In genomic region chr10:1327759-1328158, GRCh38 we compare ENCODE assay signal across 27 cellular contexts.
DNase-seq lines count a peak whose midpoint lies in the region; ATAC-seq and TF ChIP-seq lines count a peak whose summit lies in the region.
"Had no signal": no experiment of that assay in that cellular context is flagged by ENCODE, and none has a peak within 500 bp of the region (broad histone marks: within the 10 kb centered on the region; RNA-seq: fewer than 3 reads in every experiment).

No MANE protein-coding gene starts in this region.

- H3K9me3 ChIP-seq in DND-41 (ENCODE audit: insufficient read depth, low read length, severe bottlenecking), result no peaks in the 10 kb centered on the region
- no peaks in the 10 kb centered on the region for H3K9me3 ChIP-seq in upper lobe of right lung
- H3K9me3 ChIP-seq: SJCRH30 had no signal

- H3K36me3 ChIP-seq in DND-41 (ENCODE audit: insufficient read depth, low read length) (no peaks in the 10 kb centered on the region), upper lobe of right lung (no peaks in the 10 kb centered on the region)
- H3K36me3 ChIP-seq: SJCRH30 had no signal

- peaks cover 16% of the 10 kb centered on the region for H3K36me3 Mint-ChIP-seq in WTC11
- no peaks in the 10 kb centered on the region for H3K36me3 Mint-ChIP-seq in nephron progenitor cell (ENCODE audit: low read depth)
- H3K36me3 Mint-ChIP-seq in activated T-cell treated with anti-CD3 and anti-CD28 coated beads, Interleukin-2, amount 50 U/mL, for 24 hours (ENCODE audit: low read depth), result no peaks in the 10 kb centered on the region
- H3K36me3 Mint-ChIP-seq: CD4-positive, alpha-beta memory T cell had no signal

- H3K27me3 ChIP-seq in DND-41 (ENCODE audit: insufficient read depth, low read length, poor library complexity) (no peaks in the 10 kb centered on the region), upper lobe of right lung (no peaks in the 10 kb centered on the region)
- H3K27me3 ChIP-seq: SJCRH30 had no signal

- CTCF ChIA-PET in WTC11 (lab: Charles Lee), result no interaction called here

- DNase-seq in DND-41 (no peak), WTC11 (ENCODE audit: low spot score) (no peak), nephron progenitor cell (no peak), upper lobe of right lung (no peak), LoVo (ENCODE audit: low spot score) (no peak), HuH-7 (ENCODE audit: low spot score) (no peak)
- DNase-seq in activated T-cell treated with anti-CD3 and anti-CD28 coated beads, Interleukin-2, amount 50 U/mL, for 24 hours, result no peak
- DNase-seq: C1 segment of cervical spinal cord; CD4-positive, alpha-beta memory T cell; COR-L47; DMS79; H7; Kasumi-1; MV-4-11; NCI-H1105; NCI-H1436 treated with DMSO at 0.1 percent for 48 hours; NCI-H2029; NCI-H446; NCI-H524 treated with DMSO at 0.1 percent for 48 hours; NCI-H774; NK-92 treated with Interleukin-12 subunit alpha and Interleukin-12 subunit beta, amount 100 ng/mL, for 24 hours; PC-9; SJCRH30 had no signal

- H3K4me3 Mint-ChIP-seq in WTC11, result no peak overlapping the region
- no peak overlapping the region for H3K4me3 Mint-ChIP-seq in nephron progenitor cell
- no peak overlapping the region for H3K4me3 Mint-ChIP-seq in activated T-cell treated with anti-CD3 and anti-CD28 coated beads, Interleukin-2, amount 50 U/mL, for 24 hours
- H3K4me3 Mint-ChIP-seq: CD4-positive, alpha-beta memory T cell had no signal

- H3K4me1 Mint-ChIP-seq in WTC11 (peaks cover 13% of the 10 kb centered on the region), nephron progenitor cell (peaks cover 21% of the 10 kb centered on the region)
- H3K4me1 Mint-ChIP-seq in activated T-cell treated with anti-CD3 and anti-CD28 coated beads, Interleukin-2, amount 50 U/mL, for 24 hours (ENCODE audit: low read depth), result peaks cover 7% of the 10 kb centered on the region

- H3K4me1 ChIP-seq in DND-41 (ENCODE audit: insufficient read depth, low read length) (peaks cover 8% of the 10 kb centered on the region; the same call in 1 of the 2 replicates), upper lobe of right lung (no peaks in the 10 kb centered on the region)
- H3K4me1 ChIP-seq: SJCRH30 had no signal

- no peak overlapping the region for H3K4me3 ChIP-seq in DND-41 (ENCODE audit: low read depth in 1 of 2, low read length in 2 of 2)
- no peak overlapping the region for H3K4me3 ChIP-seq in upper lobe of right lung
- H3K4me3 ChIP-seq: K562, PC-9, SJCRH30 had no signal

- TF ChIP-seq CTCF in DND-41 (IDR thresholded peaks at IDR 0.05; ENCODE audit: borderline replicate concordance, extremely low read depth, low read length, poor library complexity, severe bottlenecking) (no peak), WTC11 (IDR thresholded peaks at IDR 0.05) (no peak), nephron progenitor cell (IDR thresholded peaks at IDR 0.05) (no peak), upper lobe of right lung (IDR thresholded peaks at IDR 0.05) (no peak)

- H3K9ac ChIP-seq in DND-41 (ENCODE audit: low read depth, low read length), result no peak overlapping the region

- POLR2A ChIA-PET in WTC11 (lab: Charles Lee), result no interaction called here

- H3K27ac Mint-ChIP-seq in WTC11 (no peak overlapping the region), nephron progenitor cell (peak overlapping the region; percentile 21)
- no peak overlapping the region for H3K27ac Mint-ChIP-seq in activated T-cell treated with anti-CD3 and anti-CD28 coated beads, Interleukin-2, amount 50 U/mL, for 24 hours
- H3K27ac Mint-ChIP-seq: CD4-positive, alpha-beta memory T cell had no signal

- H3K4me2 ChIP-seq in DND-41 (ENCODE audit: insufficient read depth, low read length), result no peak overlapping the region
- H3K4me2 ChIP-seq: PC-9 had no signal

- H3K27me3 Mint-ChIP-seq in WTC11 (ENCODE audit: low read depth) (peaks cover 7% of the 10 kb centered on the region), nephron progenitor cell (ENCODE audit: low read depth, poor library complexity) (peaks cover 16% of the 10 kb centered on the region)
- peaks cover 31% of the 10 kb centered on the region for H3K27me3 Mint-ChIP-seq in activated T-cell treated with anti-CD3 and anti-CD28 coated beads, Interleukin-2, amount 50 U/mL, for 24 hours

- H4K20me1 ChIP-seq in DND-41 (ENCODE audit: insufficient read depth, low read length), result no peaks in the 10 kb centered on the region

- no peaks in the 10 kb centered on the region for H3K79me2 ChIP-seq in DND-41 (ENCODE audit: insufficient read depth, low read length)

- H3K9me3 Mint-ChIP-seq in WTC11 (peaks cover 17% of the 10 kb centered on the region), nephron progenitor cell (peaks cover 14% of the 10 kb centered on the region)
- no peaks in the 10 kb centered on the region for H3K9me3 Mint-ChIP-seq in activated T-cell treated with anti-CD3 and anti-CD28 coated beads, Interleukin-2, amount 50 U/mL, for 24 hours

- no peak overlapping the region for H2AFZ ChIP-seq in DND-41 (ENCODE audit: low read depth, low read length)
- H2AFZ ChIP-seq: PC-9 had no signal

- intact Hi-C loops in upper lobe of right lung (cut with DNase I), result no loop called here

- no peak overlapping the region for H3K27ac ChIP-seq in DND-41 (ENCODE audit: low read length)
- no peak overlapping the region for H3K27ac ChIP-seq in upper lobe of right lung
- H3K27ac ChIP-seq: PC-9, SJCRH30 had no signal

- ATAC-seq in DND-41 (ENCODE audit: insufficient read depth, low read depth), result peak; percentile 54; the same call in 1 of the 3 replicates
- no peak for ATAC-seq in WTC11
- peak; percentile 14 for ATAC-seq in upper lobe of right lung
- ATAC-seq: HepG2, K562, Right ventricle myocardium inferior, SK-N-SH treated with all-trans-retinoic acid at 6 μM for 48 hours had no signal

TF ChIP-seq in WTC11, 78 proteins besides CTCF, POLR2A, EP300 and RAD21:
- peak; percentile 20; the same call in 1 of the 2 replicates for TF ChIP-seq FOXP1 (CRISPR knock-in tag; IDR thresholded peaks at IDR 0.05; ENCODE audit: borderline replicate concordance)
- TF ChIP-seq CBFB (CRISPR knock-in tag; IDR thresholded peaks at IDR 0.05; ENCODE audit: low read depth), result no peak
